12 cellular contexts compared by ENCODE assay signal in genomic region chr3:195440379-195440778, GRCh38. TPM values are rescaled to one million over a fixed set of nuclear protein-coding genes. Genes with fewer than 3 reads are reported as not detected.
DNase-seq lines count a peak whose midpoint lies in the region; ATAC-seq and TF ChIP-seq lines count a peak whose summit lies in the region.
"Had no signal": no experiment of that assay in that cellular context is flagged by ENCODE, and none has a peak within 500 bp of the region (broad histone marks: within the 10 kb centered on the region; RNA-seq: fewer than 3 reads in every experiment).

No MANE protein-coding gene starts in this region.

- H2AFZ ChIP-seq in PC-9 (no peak overlapping the region), fibroblast of lung (ENCODE audit: low read length) (no peak overlapping the region)

- no peak for ATAC-seq in stimulated activated effector memory CD8-positive, alpha-beta T cell treated with anti-CD3 and anti-CD28 coated beads, Interleukin-12 subunit alpha, Interleukin-12 subunit beta, amount 100 ng/mL, for 72 hours
- no peak for ATAC-seq in left cardiac atrium

- no peaks in the 10 kb centered on the region for H3K9me2 ChIP-seq in PC-9 (ENCODE audit: insufficient read depth)

- H3K9me3 ChIP-seq in PC-9 (ENCODE audit: insufficient read depth, low read depth) (no peaks in the 10 kb centered on the region), fibroblast of lung (ENCODE audit: control insufficient read depth, insufficient read depth, low read depth, low read length) (no peaks in the 10 kb centered on the region)

- H3K9ac ChIP-seq in fibroblast of lung (ENCODE audit: insufficient read depth, low read length) = no peak overlapping the region

- DNase-seq in activated naive CD4-positive, alpha-beta T cell treated with anti-CD3 and anti-CD28 coated beads for 36 hours = no peak
- no peak for DNase-seq in activated naive CD4-positive, alpha-beta T cell treated with Interleukin-2 at 50 U/mL for 16 hours
- DNase-seq in PC-9 (no peak), fibroblast of lung (ENCODE audit: low read depth in 2 of 2) (no peak), NCI-H2227 treated with DMSO at 0.1 percent for 48 hours (lab: John Stamatoyannopoulos, UW) (no peak), left cardiac atrium (no peak), HK-2 (ENCODE audit: unreplicated experiment) (no peak)
- DNase-seq in stimulated activated effector memory CD8-positive, alpha-beta T cell treated with anti-CD3 and anti-CD28 coated beads, Interleukin-12 subunit alpha, Interleukin-12 subunit beta, amount 100 ng/mL, for 72 hours (ENCODE audit: low spot score in 2 of 2) = no peak
- DNase-seq: GDM1, H9, NCI-H524 had no signal

- H3K27me3 Mint-ChIP-seq in activated naive CD4-positive, alpha-beta T cell treated with anti-CD3 and anti-CD28 coated beads for 36 hours (ENCODE audit: low read depth) = no peaks in the 10 kb centered on the region

- peaks cover 47% of the 10 kb centered on the region for H3K4me1 Mint-ChIP-seq in activated naive CD4-positive, alpha-beta T cell treated with anti-CD3 and anti-CD28 coated beads for 36 hours (ENCODE audit: low read depth)
- peaks cover 25% of the 10 kb centered on the region for H3K4me1 Mint-ChIP-seq in stimulated activated effector memory CD8-positive, alpha-beta T cell treated with anti-CD3 and anti-CD28 coated beads, Interleukin-12 subunit alpha, Interleukin-12 subunit beta, amount 100 ng/mL, for 72 hours

- H4K20me1 ChIP-seq in PC-9 (ENCODE audit: insufficient read depth) = peaks cover 11% of the 10 kb centered on the region
- no peaks in the 10 kb centered on the region for H4K20me1 ChIP-seq in fibroblast of lung (ENCODE audit: control insufficient read depth, extremely low read depth, insufficient read depth, low read length)

- peaks cover 22% of the 10 kb centered on the region for H3F3A ChIP-seq in PC-9 (ENCODE audit: insufficient read depth, low read depth)

- TF ChIP-seq CTCF in PC-9 (conservative IDR thresholded peaks at IDR 0.05) (no peak), fibroblast of lung (conservative IDR thresholded peaks at IDR 0.05 in 1 of 2, IDR thresholded peaks at IDR 0.05 in 1 of 2; ENCODE audit: low read depth in 1 of 2, low read length in 2 of 2) (no peak)

- BruUV-seq in PC-9 (replicated peaks; lab: Mats Ljungman, UMichigan) = no TSS peak

- intact Hi-C loops in activated naive CD4-positive, alpha-beta T cell treated with anti-CD3 and anti-CD28 coated beads for 36 hours (cut with micrococcal nuclease) = loop anchor here (5.0 to 10.0 kb wide), 3 partner anchors 82 to 1064 kb away; partner anchors contain the start of genes LSG1 and RNF168
- intact Hi-C loops in PC-9 (cut with micrococcal nuclease; ENCODE audit: unreplicated experiment) = loop anchor here (5.0 kb wide), 1 partner anchor 53 kb away; no protein-coding TSS in a partner anchor
- intact Hi-C loops in left cardiac atrium (cut with DNase I) = no loop called here

- H3K79me2 ChIP-seq in PC-9 (ENCODE audit: low read depth) (peaks cover 71% of the 10 kb centered on the region), fibroblast of lung (ENCODE audit: control insufficient read depth, insufficient read depth, low read length) (peaks cover 61% of the 10 kb centered on the region)

- peak overlapping the region; percentile 73; the same call in 1 of the 2 replicates for H3K4me3 ChIP-seq in PC-9
- H3K4me3 ChIP-seq in fibroblast of lung (replicated peaks in 1 of 4; ENCODE audit: control extremely low read depth in 1 of 4, insufficient read depth in 1 of 4, low read depth in 3 of 4, low read length in 4 of 4) = peak overlapping the region in 3 of 4 experiments; percentile 65 to 86 (median 81)

- H3K27ac Mint-ChIP-seq in activated naive CD4-positive, alpha-beta T cell treated with anti-CD3 and anti-CD28 coated beads for 36 hours = peak overlapping the region; percentile 35
- H3K27ac Mint-ChIP-seq in stimulated activated effector memory CD8-positive, alpha-beta T cell treated with anti-CD3 and anti-CD28 coated beads, Interleukin-12 subunit alpha, Interleukin-12 subunit beta, amount 100 ng/mL, for 72 hours = peak overlapping the region; percentile 20
- H3K27ac Mint-ChIP-seq: H9 had no signal

- H3K4me2 ChIP-seq in PC-9 (peak overlapping the region; percentile 93), fibroblast of lung (ENCODE audit: extremely low read depth, insufficient read depth, low read length) (peak overlapping the region; percentile 90)

- H3K4me1 ChIP-seq in PC-9 (replicated peaks; ENCODE audit: insufficient read depth) = peaks cover 49% of the 10 kb centered on the region
- peaks cover 6% of the 10 kb centered on the region for H3K4me1 ChIP-seq in fibroblast of lung (ENCODE audit: control insufficient read depth, extremely low read depth, insufficient read depth, low read length)

- CTCF ChIA-PET in activated naive CD4-positive, alpha-beta T cell treated with anti-CD3 and anti-CD28 coated beads for 36 hours (lab: Charles Lee) = interaction anchor here (1.1 to 2.7 kb wide), 3 partner anchors 58 to 169 kb away, joined by 4 to 21 read pairs (median 4); partner anchors contain the start of gene XXYLT1
- CTCF ChIA-PET in PC-9 (lab: Charles Lee) = interaction anchor here (0.6 to 0.7 kb wide), 2 partner anchors 43 to 49 kb away, joined by 3 read pairs; no protein-coding TSS in a partner anchor

- H3K9me3 Mint-ChIP-seq in activated naive CD4-positive, alpha-beta T cell treated with anti-CD3 and anti-CD28 coated beads for 36 hours = no peaks in the 10 kb centered on the region
- no peaks in the 10 kb centered on the region for H3K9me3 Mint-ChIP-seq in stimulated activated effector memory CD8-positive, alpha-beta T cell treated with anti-CD3 and anti-CD28 coated beads, Interleukin-12 subunit alpha, Interleukin-12 subunit beta, amount 100 ng/mL, for 72 hours
- H3K9me3 Mint-ChIP-seq: H9 had no signal

- POLR2A ChIA-PET in PC-9 (lab: Charles Lee; ENCODE audit: unreplicated experiment) = interaction anchor here (0.6 to 0.7 kb wide), 2 partner anchors 109 to 588 kb away, joined by 3 to 8 read pairs; no protein-coding TSS in a partner anchor

- peaks cover 1% of the 10 kb centered on the region for H3K36me3 Mint-ChIP-seq in activated naive CD4-positive, alpha-beta T cell treated with anti-CD3 and anti-CD28 coated beads for 36 hours (ENCODE audit: low read depth)
- H3K36me3 Mint-ChIP-seq in stimulated activated effector memory CD8-positive, alpha-beta T cell treated with anti-CD3 and anti-CD28 coated beads, Interleukin-12 subunit alpha, Interleukin-12 subunit beta, amount 100 ng/mL, for 72 hours = peaks cover 14% of the 10 kb centered on the region

- no peak overlapping the region for H3K4me3 Mint-ChIP-seq in activated naive CD4-positive, alpha-beta T cell treated with anti-CD3 and anti-CD28 coated beads for 36 hours
- H3K4me3 Mint-ChIP-seq in stimulated activated effector memory CD8-positive, alpha-beta T cell treated with anti-CD3 and anti-CD28 coated beads, Interleukin-12 subunit alpha, Interleukin-12 subunit beta, amount 100 ng/mL, for 72 hours = peak overlapping the region; percentile 97

- H3K27me3 ChIP-seq in PC-9 (ENCODE audit: insufficient read depth, low read depth) = no peaks in the 10 kb centered on the region
- no peaks in the 10 kb centered on the region for H3K27me3 ChIP-seq in fibroblast of lung (ENCODE audit: control insufficient read depth, insufficient read depth, low read length)
- H3K27me3 ChIP-seq: cardiac muscle cell had no signal

- peak overlapping the region; percentile 62 for H3K27ac ChIP-seq in PC-9
- H3K27ac ChIP-seq in fibroblast of lung (ENCODE audit: insufficient read depth, low read length) = no peak overlapping the region

- H3K36me3 ChIP-seq in PC-9 (ENCODE audit: low read depth) (no peaks in the 10 kb centered on the region), fibroblast of lung (ENCODE audit: control insufficient read depth, insufficient read depth, low read length) (no peaks in the 10 kb centered on the region)
- H3K36me3 ChIP-seq: cardiac muscle cell had no signal

RNA-seq across cellular contexts. Expression of gene ACAP2, which starts 2.4 kb away (rescaled TPM):
- 10 to 100 TPM; 37.9 to 42.1 TPM for total RNA-seq in activated naive CD4-positive, alpha-beta T cell treated with anti-CD3 and anti-CD28 coated beads for 36 hours
- total RNA-seq in PC-9 (2021) (67.9 and 71.0 TPM in 2 replicates), fibroblast of lung (77.3 and 86.5 TPM in 2 replicates), left cardiac atrium (10 to 100 TPM; 24.3 to 25.3 TPM)
- polyA plus RNA-seq in fibroblast of lung = 27.2 and 33.7 TPM in 2 replicates
- 14.4 and 19.9 TPM in 2 replicates for polyA plus RNA-seq in fibroblast of lung (2012)
- polyA minus RNA-seq in fibroblast of lung (ENCODE audit: low replicate concordance) = 8.9 and 10.0 TPM in 2 replicates

Comparison
In these comparisons a context has a peak if more than half of its experiments do, and no peak if none do; other contexts are left out.
1. intact Hi-C loops: an anchor here in activated naive CD4-positive, alpha-beta T cell treated with anti-CD3 and anti-CD28 coated beads for 36 hours (5.0 to 10.0 kb wide) and PC-9 (5.0 kb wide); none called in left cardiac atrium.